8 cellular contexts compared by ENCODE assay signal in the genomic region with DNA sequence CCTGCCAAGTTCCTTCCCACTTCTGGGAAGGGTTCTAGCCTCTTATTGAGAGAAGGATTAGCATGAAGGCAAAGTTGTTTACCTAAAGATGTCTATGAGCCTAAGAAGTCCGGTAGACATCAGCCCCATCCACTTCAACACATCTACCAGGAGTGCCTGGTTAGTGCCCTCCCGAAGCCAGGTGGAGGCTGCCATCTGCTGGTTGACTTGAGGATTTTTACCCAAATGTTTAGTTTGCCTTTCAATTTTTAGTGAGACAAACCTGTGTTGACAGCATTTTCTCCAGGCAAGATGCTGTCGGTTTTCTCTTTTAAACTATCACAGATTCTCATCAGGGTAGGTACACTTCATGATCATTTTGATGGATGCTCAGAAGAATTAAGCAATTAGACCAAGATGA.
DNase-seq lines count a peak whose midpoint lies in the region; ATAC-seq lines count a peak whose summit lies in the region.

No MANE protein-coding gene starts in this region.

- peak; percentile 59 for ATAC-seq in HG02973 (IDR thresholded peaks at IDR 0.05; ENCODE audit: unreplicated experiment)
- no peak for ATAC-seq in GM18502 (IDR thresholded peaks at IDR 0.05; ENCODE audit: poor library complexity, unreplicated experiment)

- DNase-seq in GF-D8 (lab: John Stamatoyannopoulos, UW), result peak; percentile 19
- DNase-seq in NCI-H446 treated with DMSO at 0.1 percent for 48 hours (lab: John Stamatoyannopoulos, UW), result peak; percentile 30
- DNase-seq in activated CD4-positive, CD25-positive, alpha-beta regulatory T cell treated with anti-CD3 and anti-CD28 coated beads, Interleukin-2, amount 50 U/mL, for 72 hours, result peak; percentile 72
- DNase-seq in cerebellar cortex (ENCODE audit: low spot score), result peak; percentile 71
- DNase-seq in kidney tubule cell (ENCODE audit: low spot score), result peak; percentile 75
- peak; percentile 79 to 81 for DNase-seq in stimulated activated CD4-positive, alpha-beta T cell treated with anti-CD3 and anti-CD28 coated beads, Interleukin-2, amount 100 ng/mL, for 48 hours

Comparison
In these comparisons a context has a peak if more than half of its experiments do, and no peak if none do; other contexts are left out.
1. DNase-seq: peak in every context shown above with its lines; median percentile 80 in stimulated activated CD4-positive, alpha-beta T cell treated with anti-CD3 and anti-CD28 coated beads, Interleukin-2, amount 100 ng/mL, for 48 hours; 75 in kidney tubule cell; 72 in activated CD4-positive, CD25-positive, alpha-beta regulatory T cell treated with anti-CD3 and anti-CD28 coated beads, Interleukin-2, amount 50 U/mL, for 72 hours; 71 in cerebellar cortex; 30 in NCI-H446 treated with DMSO at 0.1 percent for 48 hours; 19 in GF-D8.